ENCODE assay signal across 15 cellular contexts in genomic region chr5:107779472-107779871, GRCh38.
DNase-seq lines count a peak whose midpoint lies in the region; ATAC-seq and TF ChIP-seq lines count a peak whose summit lies in the region.
"Had no signal": no experiment of that assay in that cellular context is flagged by ENCODE, and none has a peak within 500 bp of the region (broad histone marks: within the 10 kb centered on the region; RNA-seq: fewer than 3 reads in every experiment).

No MANE protein-coding gene starts in this region.

- ATAC-seq in HG03025 (IDR thresholded peaks at IDR 0.05; ENCODE audit: low FRiP score, unreplicated experiment): no peak

- H3K36me3 ChIP-seq in HEK293 (ENCODE audit: control insufficient read depth in 2 of 2, insufficient read depth in 1 of 2, low read length in 2 of 2): no peaks in the 10 kb centered on the region
- H3K36me3 ChIP-seq: BLaER1 treated with 17β-estradiol and CSF1 and Interleukin-3, amounts not matched to agents 10 nM and 100 nM; HAP-1 had no signal

- DNase-seq in LHCN-M2 (ENCODE audit: low read depth) (peak; percentile 63), SK-N-DZ (ENCODE audit: low spot score) (peak; percentile 18), germinal center (ENCODE audit: low spot score) (no peak), NOMO-1 (lab: John Stamatoyannopoulos, UW; ENCODE audit: unreplicated experiment in 2 of 2) (no peak)
- DNase-seq: CD4-positive, alpha-beta T cell; CD8-positive, alpha-beta memory T cell; DMS 273 treated with DMSO at 0.1 percent for 48 hours; DMS79; EL; GDM1; GOT3 had no signal

- H3K27ac ChIP-seq in HEK293 (ENCODE audit: extremely low read depth, low read depth, low read length): no peak overlapping the region
- H3K27ac ChIP-seq: BLaER1 treated with 17β-estradiol and CSF1 and Interleukin-3, amounts not matched to agents 10 nM and 100 nM had no signal

- no peak overlapping the region for H3K4me3 ChIP-seq in HEK293 (ENCODE audit: low read depth, low read length)
- H3K4me3 ChIP-seq: BLaER1 treated with 17β-estradiol and CSF1 and Interleukin-3, amounts not matched to agents 10 nM and 100 nM; HAP-1 had no signal

- CTCF ChIA-PET in HEK293 (lab: Yijun Ruan, JAX): interaction anchor here (0.5 kb wide), 1 partner anchor 18 kb away, joined by 3 read pairs; no protein-coding TSS in a partner anchor

- H3K9me3 ChIP-seq in HEK293 (ENCODE audit: control insufficient read depth, insufficient read depth, low read depth, low read length): no peaks in the 10 kb centered on the region
- H3K9me3 ChIP-seq: HAP-1 had no signal

- peaks cover 3% of the 10 kb centered on the region; the same call in 1 of the 2 replicates for H3K4me1 ChIP-seq in HEK293 (ENCODE audit: control insufficient read depth, insufficient read depth, low read length)

- POLR2A ChIA-PET in HEK293 (lab: Yijun Ruan, JAX): no interaction called here

- TF ChIP-seq CTCF in HEK293 (tag by site-specific recombination; IDR thresholded peaks at IDR 0.05): no peak

TF ChIP-seq in HEK293, 187 proteins besides CTCF, POLR2A, EP300 and RAD21:
- TF ChIP-seq ZNF157 (tag by site-specific recombination; IDR thresholded peaks at IDR 0.05): no peak
- TF ChIP-seq ZNF449 (tag by site-specific recombination; IDR thresholded peaks at IDR 0.05): peak; percentile 85

Comparison
In these comparisons a context has a peak if more than half of its experiments do, and no peak if none do; other contexts are left out.
1. DNase-seq: peak in LHCN-M2 (single experiment) and SK-N-DZ (single experiment); none in germinal center (single experiment) and NOMO-1 (0 of 2).